9 cellular contexts compared by ENCODE assay signal in genomic region chr6:147382945-147383554, GRCh38.
DNase-seq lines count a peak whose midpoint lies in the region; ATAC-seq, FAIRE-seq and TF ChIP-seq lines count a peak whose summit lies in the region.
"Had no signal": no experiment of that assay in that cellular context is flagged by ENCODE, and none has a peak within 500 bp of the region (broad histone marks: within the 10 kb centered on the region; RNA-seq: fewer than 3 reads in every experiment).

No MANE protein-coding gene starts in this region.

- ATAC-seq in lower lobe of right lung: no peak
- no peak for ATAC-seq in GM21619 (IDR thresholded peaks at IDR 0.05; ENCODE audit: unreplicated experiment)
- ATAC-seq in activated T-helper 17 cell treated with anti-CD3 and anti-CD28 coated beads, Interleukin-2, amount 50 U/mL, for 72 hours (replicated peaks): no peak
- ATAC-seq in aorta (ENCODE audit: low FRiP score): no peak
- ATAC-seq: naive thymus-derived CD4-positive, alpha-beta T cell had no signal

- peaks cover 3% of the 10 kb centered on the region for H3K9me3 ChIP-seq in lower lobe of right lung
- no peaks in the 10 kb centered on the region for H3K9me3 ChIP-seq in aorta (ENCODE audit: control insufficient read depth, low read length)

- peaks cover 4% of the 10 kb centered on the region for H3K4me1 Mint-ChIP-seq in activated T-helper 17 cell treated with anti-CD3 and anti-CD28 coated beads, Interleukin-2, amount 50 U/mL, for 72 hours

- H3K9me3 Mint-ChIP-seq in activated T-helper 17 cell treated with anti-CD3 and anti-CD28 coated beads, Interleukin-2, amount 50 U/mL, for 72 hours: no peaks in the 10 kb centered on the region

- TF ChIP-seq CTCF in BJ (IDR thresholded peaks at IDR 0.05; ENCODE audit: insufficient read depth, low read depth, low read length) (peak; percentile 54), astrocyte of the spinal cord (IDR thresholded peaks at IDR 0.05; ENCODE audit: low read depth, low read length) (peak; percentile 61), lower lobe of right lung (IDR thresholded peaks at IDR 0.05) (peak; percentile 48)

- H3K36me3 ChIP-seq in BJ (ENCODE audit: control insufficient read depth, insufficient read depth, low read length): peaks cover 4% of the 10 kb centered on the region
- H3K36me3 ChIP-seq in lower lobe of right lung: peaks cover 25% of the 10 kb centered on the region
- H3K36me3 ChIP-seq in aorta (ENCODE audit: control insufficient read depth in 1 of 2, insufficient read depth in 2 of 2, low read length in 1 of 2): peaks cover 3 to 8% of the 10 kb centered on the region in 2 donors

- DNase-seq in BJ (ENCODE audit: low read depth) (no peak), HTR-8/SVneo (ENCODE audit: insufficient read length, low spot score) (peak; percentile 15), astrocyte of the spinal cord (ENCODE audit: low read depth, low spot score) (peak; percentile 49), lower lobe of right lung (no peak), aorta (no peak), NCI-H1105 (lab: John Stamatoyannopoulos, UW) (no peak)

- in situ Hi-C loops in astrocyte of the spinal cord (cut with HindIII; ENCODE audit: low sequenced_read_pairs): no loop called here

- POLR2A ChIA-PET in BJ (lab: Charles Lee): no interaction called here

- no peak overlapping the region for H3K4me3 Mint-ChIP-seq in activated T-helper 17 cell treated with anti-CD3 and anti-CD28 coated beads, Interleukin-2, amount 50 U/mL, for 72 hours
- H3K4me3 Mint-ChIP-seq: naive thymus-derived CD4-positive, alpha-beta T cell had no signal

- H3K4me3 ChIP-seq in BJ (ENCODE audit: low read depth, low read length): no peak overlapping the region
- no peak overlapping the region for H3K4me3 ChIP-seq in astrocyte of the spinal cord (ENCODE audit: low read depth, low read length)
- H3K4me3 ChIP-seq in lower lobe of right lung: no peak overlapping the region
- no peak overlapping the region for H3K4me3 ChIP-seq in aorta (ENCODE audit: low read length in 2 of 2)

- H3K27ac ChIP-seq in lower lobe of right lung (no peak overlapping the region), aorta (ENCODE audit: low read depth in 1 of 2, low read length in 2 of 2) (no peak overlapping the region)

- H3K27ac Mint-ChIP-seq in activated T-helper 17 cell treated with anti-CD3 and anti-CD28 coated beads, Interleukin-2, amount 50 U/mL, for 72 hours: no peak overlapping the region

- WGBS in aorta, 2 donors: 87 to 91% methylated on average over 6 of the region's 6 CpGs

- H3K4me1 ChIP-seq in lower lobe of right lung (no peaks in the 10 kb centered on the region), aorta (ENCODE audit: control insufficient read depth in 1 of 2, insufficient read depth in 2 of 2, low read length in 2 of 2) (no peaks in the 10 kb centered on the region)

- no peaks in the 10 kb centered on the region for H3K27me3 ChIP-seq in BJ (ENCODE audit: control insufficient read depth, insufficient read depth, low read length)
- no peaks in the 10 kb centered on the region for H3K27me3 ChIP-seq in lower lobe of right lung (ENCODE audit: low read depth)
- H3K27me3 ChIP-seq in aorta (ENCODE audit: control insufficient read depth in 1 of 2, insufficient read depth in 2 of 2, low read length in 1 of 2): no peaks in the 10 kb centered on the region

- intact Hi-C loops in lower lobe of right lung (cut with DNase I) (no loop called here), aorta (cut with DNase I) (no loop called here)

- CTCF ChIA-PET in BJ (lab: Yijun Ruan, JAX): interaction anchor here (0.6 to 3.1 kb wide), 7 partner anchors 11 to 871 kb away, joined by 3 to 8 read pairs (median 3); partner anchors contain the start of gene SAMD5

- peaks cover 69% of the 10 kb centered on the region for H3K36me3 Mint-ChIP-seq in activated T-helper 17 cell treated with anti-CD3 and anti-CD28 coated beads, Interleukin-2, amount 50 U/mL, for 72 hours (ENCODE audit: low read depth)

- H3K27me3 Mint-ChIP-seq in activated T-helper 17 cell treated with anti-CD3 and anti-CD28 coated beads, Interleukin-2, amount 50 U/mL, for 72 hours: no peaks in the 10 kb centered on the region
- H3K27me3 Mint-ChIP-seq: naive thymus-derived CD4-positive, alpha-beta T cell had no signal

- FAIRE-seq in HTR-8/SVneo (lab: Jason Lieb, UNC): no peak

Comparison
In these comparisons a context has a peak if more than half of its experiments do, and no peak if none do; other contexts are left out.
1. DNase-seq: peak in HTR-8/SVneo (single experiment) and astrocyte of the spinal cord (single experiment); none in BJ (single experiment), lower lobe of right lung (single experiment), aorta (0 of 2) and NCI-H1105 (single experiment).
2. Peak in every context shown above with its lines, with median percentiles within 50 percentile points of each other: CTCF ChIP-seq.